12 cellular contexts compared by ENCODE assay signal in the genomic region with DNA sequence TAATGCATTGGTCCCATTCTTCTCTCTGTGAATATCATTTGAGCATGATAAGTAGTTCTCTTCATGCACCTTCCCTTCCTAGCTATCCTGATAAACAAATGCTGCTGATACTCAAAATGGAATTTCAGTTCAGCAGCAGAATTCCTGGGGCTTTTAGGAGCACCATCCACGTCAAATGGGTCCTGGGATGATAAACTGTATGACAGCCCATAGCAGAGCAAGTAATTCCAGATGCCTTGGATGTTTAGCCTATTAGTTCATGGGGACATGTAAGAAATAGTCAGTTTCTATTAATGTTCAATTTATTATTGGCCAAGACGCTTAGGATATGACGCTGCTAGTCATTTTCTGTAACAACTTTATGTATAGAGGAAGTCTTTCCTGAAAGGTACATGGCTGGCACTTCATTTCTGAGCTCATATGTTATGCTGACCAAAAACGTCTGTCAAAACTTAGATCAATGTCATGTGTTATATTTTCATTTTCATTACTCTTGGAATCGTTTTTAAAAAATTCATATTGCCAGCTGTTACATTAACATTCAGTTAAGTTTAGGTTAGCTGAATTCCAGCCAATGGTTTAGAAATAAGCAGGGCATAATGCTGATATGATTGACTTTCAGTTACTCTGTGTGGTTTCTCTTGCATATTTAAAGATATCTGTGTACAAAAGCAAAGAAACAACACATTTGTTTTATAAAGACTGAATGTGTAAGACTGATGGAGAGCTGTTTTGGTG.
DNase-seq lines count a peak whose midpoint lies in the region; ATAC-seq and TF ChIP-seq lines count a peak whose summit lies in the region.
"Had no signal": no experiment of that assay in that cellular context is flagged by ENCODE, and none has a peak within 500 bp of the region (broad histone marks: within the 10 kb centered on the region; RNA-seq: fewer than 3 reads in every experiment).

No MANE protein-coding gene starts in this region.

- H4K20me1 ChIP-seq in osteoblast (ENCODE audit: insufficient read depth, low read length) (no peaks in the 10 kb centered on the region), GM23338 (replicated peaks; ENCODE audit: insufficient read depth) (no peaks in the 10 kb centered on the region)

- H3K27me3 ChIP-seq in osteoblast (ENCODE audit: insufficient read depth, low read length) (no peaks in the 10 kb centered on the region), GM23338 (ENCODE audit: insufficient read depth) (no peaks in the 10 kb centered on the region)

- peaks cover 36% of the 10 kb centered on the region for H3K4me1 ChIP-seq in osteoblast (ENCODE audit: insufficient read depth, low read length)
- H3K4me1 ChIP-seq in GM23338 (ENCODE audit: insufficient read depth) = peaks cover 14% of the 10 kb centered on the region

- peaks cover 8% of the 10 kb centered on the region for H3K36me3 Mint-ChIP-seq in GM23338 (ENCODE audit: low read depth)
- H3K36me3 Mint-ChIP-seq: CD8-positive, alpha-beta memory T cell had no signal

- no peak overlapping the region for H3K4me3 Mint-ChIP-seq in GM23338
- H3K4me3 Mint-ChIP-seq: CD8-positive, alpha-beta memory T cell had no signal

- H3K9me3 Mint-ChIP-seq in GM23338 = no peaks in the 10 kb centered on the region; the same call in 2 of the 3 replicates

- H3K27ac Mint-ChIP-seq in GM23338 = no peak overlapping the region
- H3K27ac Mint-ChIP-seq: CD8-positive, alpha-beta memory T cell had no signal

- ATAC-seq in GM23338 = no peak
- no peak for ATAC-seq in HG03521 (IDR thresholded peaks at IDR 0.05; ENCODE audit: unreplicated experiment)

- no peaks in the 10 kb centered on the region for H3K9me3 ChIP-seq in osteoblast (ENCODE audit: low read depth, low read length)

- H3F3A ChIP-seq in GM23338 (replicated peaks; ENCODE audit: low read depth) = no peaks in the 10 kb centered on the region

- H2AFZ ChIP-seq in osteoblast (ENCODE audit: low read length) (peak overlapping the region; percentile 66), GM23338 (no peak overlapping the region; the same call in 1 of the 2 replicates)

- no peaks in the 10 kb centered on the region for H3K79me2 ChIP-seq in osteoblast (ENCODE audit: insufficient read depth, low read length)
- no peaks in the 10 kb centered on the region for H3K79me2 ChIP-seq in GM23338 (replicated peaks; ENCODE audit: insufficient read depth)

- in situ Hi-C loops in G401 (cut with HindIII; ENCODE audit: low sequenced_read_pairs) = no loop called here

- peaks cover 19% of the 10 kb centered on the region for H3K4me1 Mint-ChIP-seq in GM23338
- H3K4me1 Mint-ChIP-seq: CD8-positive, alpha-beta memory T cell had no signal

- DNase-seq in G401 (ENCODE audit: low spot score) (peak; percentile 11), glomerular visceral epithelial cell (ENCODE audit: extremely low spot score) (peak; percentile 68), osteoblast (ENCODE audit: insufficient read length, low spot score, missing footprints) (peak; percentile 13), GM23338 (ENCODE audit: low spot score) (no peak)
- no peak for DNase-seq in effector CD8-positive, alpha-beta T cell (lab: John Stamatoyannopoulos, UW)
- DNase-seq in NK-92 treated with Interleukin-12 subunit alpha and Interleukin-12 subunit beta, amount 100 ng/mL, for 24 hours (lab: John Stamatoyannopoulos, UW) = no peak
- DNase-seq: activated CD4-positive, alpha-beta T cell treated with anti-CD3 and anti-CD28 coated beads, Interleukin-2, amount 50 U/mL, for 4 hours; activated effector memory CD4-positive, alpha-beta T cell treated with Interleukin-2 at 50 U/mL for 16 hours; CD8-positive, alpha-beta memory T cell; stimulated activated CD4-positive, alpha-beta T cell treated with anti-CD3 and anti-CD28 coated beads, Interleukin-4, amount 100 ng/mL, for 4 hours had no signal

- TF ChIP-seq CTCF in osteoblast (IDR thresholded peaks at IDR 0.05; ENCODE audit: extremely low read depth, low read depth, low read length) (no peak), GM23338 (conservative IDR thresholded peaks at IDR 0.05; ENCODE audit: low read depth in 2 of 2) (no peak)

- H3K27me3 Mint-ChIP-seq in GM23338 (ENCODE audit: insufficient read depth, low read depth, poor library complexity) = no peaks in the 10 kb centered on the region
- H3K27me3 Mint-ChIP-seq: CD8-positive, alpha-beta memory T cell had no signal

- H3K36me3 ChIP-seq in osteoblast (ENCODE audit: insufficient read depth, low read length) (no peaks in the 10 kb centered on the region), GM23338 (ENCODE audit: insufficient read depth) (peaks cover 7% of the 10 kb centered on the region; the same call in 1 of the 2 replicates)

- H3K4me2 ChIP-seq in osteoblast (ENCODE audit: insufficient read depth, low read length) (peak overlapping the region; percentile 29), GM23338 (no peak overlapping the region)

- H3K4me3 ChIP-seq in osteoblast (ENCODE audit: insufficient read depth, low read length) (no peak overlapping the region), GM23338 (no peak overlapping the region)

- H3K27ac ChIP-seq in angular gyrus (ENCODE audit: low read depth, low read length) (peak overlapping the region; percentile 59), osteoblast (ENCODE audit: low read depth, low read length) (peak overlapping the region; percentile 23), GM23338 (ENCODE audit: low read depth) (no peak overlapping the region)

- H3K9me2 ChIP-seq in GM23338 (ENCODE audit: insufficient read depth) = no peaks in the 10 kb centered on the region

TF ChIP-seq in GM23338, 12 proteins besides CTCF, POLR2A, EP300 and RAD21 (continues in another document):
- TF ChIP-seq POLR2AphosphoS5 (IDR thresholded peaks at IDR 0.05; ENCODE audit: low read depth) (no peak), EZH2phosphoT487 (IDR thresholded peaks at IDR 0.05; ENCODE audit: unreplicated experiment) (no peak), REST (IDR thresholded peaks at IDR 0.05; ENCODE audit: unreplicated experiment) (no peak), ZNF331 (CRISPR knock-in tag; IDR thresholded peaks at IDR 0.05; ENCODE audit: low read depth) (no peak)

Comparison
In these comparisons a context has a peak if more than half of its experiments do, and no peak if none do; other contexts are left out.
1. DNase-seq: peak in G401 (single experiment), glomerular visceral epithelial cell (single experiment) and osteoblast (single experiment); none in GM23338 (single experiment), effector CD8-positive, alpha-beta T cell (single experiment) and NK-92 treated with Interleukin-12 subunit alpha and Interleukin-12 subunit beta, amount 100 ng/mL, for 24 hours (single experiment).